ENCODE assay signal across 7 cellular contexts in genomic region chr9:23215688-23216087, GRCh38.
"Had no signal": no experiment of that assay in that cellular context is flagged by ENCODE, and none has a peak within 500 bp of the region (broad histone marks: within the 10 kb centered on the region; RNA-seq: fewer than 3 reads in every experiment).

No MANE protein-coding gene starts in this region.

- H3K36me3 Mint-ChIP-seq: IgD-negative memory B cell had no signal

- FAIRE-seq: H1, H54, HTR-8/SVneo had no signal

- DNase-seq: H9, HCEC 1CT had no signal

- H3K9me3 Mint-ChIP-seq: H9 had no signal

- H3K4me3 Mint-ChIP-seq: GM23338, H9, IgD-negative memory B cell had no signal

- H3K4me1 Mint-ChIP-seq: IgD-negative memory B cell had no signal

- H3K27ac Mint-ChIP-seq: GM23338, H9, IgD-negative memory B cell had no signal

- H3K4me2 ChIP-seq: GM23338 had no signal

- ATAC-seq: GM23338 had no signal

- H3K4me3 ChIP-seq: GM23338 had no signal

- H3K27me3 Mint-ChIP-seq: IgD-negative memory B cell had no signal

- H2AFZ ChIP-seq: GM23338 had no signal
